ENCODE assay signal across 1 cellular context in the genomic region with DNA sequence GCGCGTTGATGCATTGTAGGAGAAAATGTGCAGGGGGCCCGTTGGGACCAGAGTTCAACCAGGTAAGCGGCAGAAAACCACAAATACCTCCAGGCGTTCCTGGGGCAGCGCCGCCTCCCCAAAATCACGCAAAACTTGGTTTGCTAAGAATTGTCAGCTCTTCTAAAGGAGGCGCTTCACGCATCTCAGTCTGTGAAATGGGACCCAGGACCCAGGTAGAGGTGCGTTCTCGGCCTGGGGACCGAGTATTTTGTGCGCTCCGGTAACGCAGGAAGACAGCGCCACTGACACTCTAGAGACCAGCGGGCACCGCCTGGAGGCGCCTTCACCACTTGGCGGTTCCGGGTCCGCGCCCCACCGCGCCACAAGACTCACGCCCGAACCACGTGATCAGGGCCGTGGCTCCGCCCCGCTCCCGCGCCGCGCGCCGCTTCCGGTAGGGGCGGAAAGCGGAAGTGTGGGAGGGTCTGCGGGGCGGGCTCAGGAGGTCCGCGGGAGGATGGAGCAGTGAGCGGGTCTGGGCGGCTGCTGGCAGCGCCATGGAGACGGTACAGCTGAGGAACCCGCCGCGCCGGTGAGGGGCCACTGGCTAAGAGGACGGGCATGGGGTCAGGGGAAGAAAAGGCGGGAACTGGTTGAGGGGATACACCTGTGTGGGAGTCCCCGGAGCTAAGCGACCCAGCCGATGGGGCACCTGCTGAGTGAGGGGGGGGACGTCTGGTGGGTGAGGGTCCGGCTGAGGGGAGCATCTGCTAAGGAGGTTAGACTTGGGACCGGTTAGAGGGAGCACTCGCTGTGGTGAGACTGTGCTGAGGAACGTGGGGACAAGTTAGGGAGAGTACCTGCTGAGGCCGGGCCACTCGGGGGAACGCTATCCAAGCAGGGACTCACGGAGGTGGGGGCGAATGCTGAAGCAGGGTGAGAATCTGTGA.
TF ChIP-seq lines count a peak whose summit lies in the region.

TSS of gene STK4 (plus strand) at position 483 of the 932 bp plus-strand sequence. CDS start at position 540, 57 bp downstream.

TF ChIP-seq in HepG2, 621 proteins besides CTCF, POLR2A, EP300 and RAD21 (continued from another document and continues in another):
- TF ChIP-seq MXD3 (CRISPR knock-in tag; IDR thresholded peaks at IDR 0.05) = peak; percentile 98
- TF ChIP-seq ZNF512B (CRISPR knock-in tag; IDR thresholded peaks at IDR 0.05; ENCODE audit: borderline replicate concordance) = 0 out of 2 replicates have a peak, but pooled peaks have one; percentile 58
- peak; percentile 77; the same call in 1 of the 2 replicates for TF ChIP-seq GZF1 (CRISPR knock-in tag; IDR thresholded peaks at IDR 0.05)
- TF ChIP-seq POGZ (CRISPR knock-in tag; IDR thresholded peaks at IDR 0.05) = peak; percentile 99
- peak; percentile 80 for TF ChIP-seq GATA4 (IDR thresholded peaks at IDR 0.05; ENCODE audit: borderline replicate concordance, low read depth)
- TF ChIP-seq PAWR (CRISPR knock-in tag; IDR thresholded peaks at IDR 0.05; ENCODE audit: borderline replicate concordance) = peak; percentile 19; the same call in 1 of the 2 replicates
- TF ChIP-seq, protein P1, sequence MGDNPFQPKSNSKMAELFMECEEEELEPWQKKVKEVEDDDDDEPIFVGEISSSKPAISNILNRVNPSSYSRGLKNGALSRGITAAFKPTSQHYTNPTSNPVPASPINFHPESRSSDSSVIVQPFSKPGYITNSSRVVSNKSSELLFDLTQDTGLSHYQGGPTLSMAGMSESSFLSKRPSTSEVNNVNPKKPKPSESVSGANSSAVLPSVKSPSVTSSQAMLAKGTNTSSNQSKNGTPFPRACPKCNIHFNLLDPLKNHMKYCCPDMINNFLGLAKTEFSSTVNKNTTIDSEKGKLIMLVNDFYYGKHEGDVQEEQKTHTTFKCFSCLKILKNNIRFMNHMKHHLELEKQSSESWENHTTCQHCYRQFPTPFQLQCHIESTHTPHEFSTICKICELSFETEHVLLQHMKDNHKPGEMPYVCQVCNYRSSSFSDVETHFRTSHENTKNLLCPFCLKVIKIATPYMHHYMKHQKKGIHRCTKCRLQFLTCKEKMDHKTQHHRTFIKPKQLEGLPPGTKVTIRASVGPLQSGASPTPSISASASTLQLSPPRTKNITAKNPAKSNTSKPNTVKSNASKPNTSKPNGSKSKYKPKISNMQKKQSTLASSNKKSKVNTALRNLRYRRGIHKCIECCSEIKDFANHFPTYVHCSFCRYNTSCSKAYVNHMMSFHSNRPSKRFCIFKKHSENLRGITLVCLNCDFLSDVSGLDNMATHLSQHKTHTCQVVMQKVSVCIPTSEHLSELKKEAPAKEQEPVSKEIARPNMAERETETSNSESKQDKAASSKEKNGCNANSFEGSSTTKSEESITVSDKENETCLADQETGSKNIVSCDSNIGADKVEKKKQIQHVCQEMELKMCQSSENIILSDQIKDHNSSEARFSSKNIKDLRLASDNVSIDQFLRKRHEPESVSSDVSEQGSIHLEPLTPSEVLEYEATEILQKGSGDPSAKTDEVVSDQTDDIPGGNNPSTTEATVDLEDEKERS (CRISPR knock-in tag; IDR thresholded peaks at IDR 0.05) = peak; percentile 84
- TF ChIP-seq, protein P2, sequence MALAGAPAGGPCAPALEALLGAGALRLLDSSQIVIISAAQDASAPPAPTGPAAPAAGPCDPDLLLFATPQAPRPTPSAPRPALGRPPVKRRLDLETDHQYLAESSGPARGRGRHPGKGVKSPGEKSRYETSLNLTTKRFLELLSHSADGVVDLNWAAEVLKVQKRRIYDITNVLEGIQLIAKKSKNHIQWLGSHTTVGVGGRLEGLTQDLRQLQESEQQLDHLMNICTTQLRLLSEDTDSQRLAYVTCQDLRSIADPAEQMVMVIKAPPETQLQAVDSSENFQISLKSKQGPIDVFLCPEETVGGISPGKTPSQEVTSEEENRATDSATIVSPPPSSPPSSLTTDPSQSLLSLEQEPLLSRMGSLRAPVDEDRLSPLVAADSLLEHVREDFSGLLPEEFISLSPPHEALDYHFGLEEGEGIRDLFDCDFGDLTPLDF (CRISPR knock-in tag; IDR thresholded peaks at IDR 0.05) = peak; percentile 98
- TF ChIP-seq, protein P3, sequence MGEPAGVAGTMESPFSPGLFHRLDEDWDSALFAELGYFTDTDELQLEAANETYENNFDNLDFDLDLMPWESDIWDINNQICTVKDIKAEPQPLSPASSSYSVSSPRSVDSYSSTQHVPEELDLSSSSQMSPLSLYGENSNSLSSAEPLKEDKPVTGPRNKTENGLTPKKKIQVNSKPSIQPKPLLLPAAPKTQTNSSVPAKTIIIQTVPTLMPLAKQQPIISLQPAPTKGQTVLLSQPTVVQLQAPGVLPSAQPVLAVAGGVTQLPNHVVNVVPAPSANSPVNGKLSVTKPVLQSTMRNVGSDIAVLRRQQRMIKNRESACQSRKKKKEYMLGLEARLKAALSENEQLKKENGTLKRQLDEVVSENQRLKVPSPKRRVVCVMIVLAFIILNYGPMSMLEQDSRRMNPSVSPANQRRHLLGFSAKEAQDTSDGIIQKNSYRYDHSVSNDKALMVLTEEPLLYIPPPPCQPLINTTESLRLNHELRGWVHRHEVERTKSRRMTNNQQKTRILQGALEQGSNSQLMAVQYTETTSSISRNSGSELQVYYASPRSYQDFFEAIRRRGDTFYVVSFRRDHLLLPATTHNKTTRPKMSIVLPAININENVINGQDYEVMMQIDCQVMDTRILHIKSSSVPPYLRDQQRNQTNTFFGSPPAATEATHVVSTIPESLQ (CRISPR knock-in tag; conservative IDR thresholded peaks at IDR 0.05) = no peak; the same call in 1 of the 2 replicates
- peak; percentile 96 for TF ChIP-seq ZFP36L1 (CRISPR knock-in tag; IDR thresholded peaks at IDR 0.05)
- peak; percentile 50; the same call in 1 of the 2 replicates for TF ChIP-seq GFI1 (CRISPR knock-in tag; IDR thresholded peaks at IDR 0.05; ENCODE audit: borderline replicate concordance)
- peak; percentile 84 for TF ChIP-seq ZNF263 (CRISPR knock-in tag; IDR thresholded peaks at IDR 0.05)
- peak; percentile 74 for TF ChIP-seq ZFP1 (CRISPR knock-in tag; IDR thresholded peaks at IDR 0.05)
- peak in 1 of 2 experiments; percentile 74; a peak in 2 of 4 replicates for TF ChIP-seq ATF4 (CRISPR knock-in tag; IDR thresholded peaks at IDR 0.05)
- TF ChIP-seq ZNF530 (CRISPR knock-in tag; IDR thresholded peaks at IDR 0.05; ENCODE audit: low read depth) = no peak
- peak; percentile 90 for TF ChIP-seq ATF2 (CRISPR knock-in tag; IDR thresholded peaks at IDR 0.05)
- TF ChIP-seq, protein P4, sequence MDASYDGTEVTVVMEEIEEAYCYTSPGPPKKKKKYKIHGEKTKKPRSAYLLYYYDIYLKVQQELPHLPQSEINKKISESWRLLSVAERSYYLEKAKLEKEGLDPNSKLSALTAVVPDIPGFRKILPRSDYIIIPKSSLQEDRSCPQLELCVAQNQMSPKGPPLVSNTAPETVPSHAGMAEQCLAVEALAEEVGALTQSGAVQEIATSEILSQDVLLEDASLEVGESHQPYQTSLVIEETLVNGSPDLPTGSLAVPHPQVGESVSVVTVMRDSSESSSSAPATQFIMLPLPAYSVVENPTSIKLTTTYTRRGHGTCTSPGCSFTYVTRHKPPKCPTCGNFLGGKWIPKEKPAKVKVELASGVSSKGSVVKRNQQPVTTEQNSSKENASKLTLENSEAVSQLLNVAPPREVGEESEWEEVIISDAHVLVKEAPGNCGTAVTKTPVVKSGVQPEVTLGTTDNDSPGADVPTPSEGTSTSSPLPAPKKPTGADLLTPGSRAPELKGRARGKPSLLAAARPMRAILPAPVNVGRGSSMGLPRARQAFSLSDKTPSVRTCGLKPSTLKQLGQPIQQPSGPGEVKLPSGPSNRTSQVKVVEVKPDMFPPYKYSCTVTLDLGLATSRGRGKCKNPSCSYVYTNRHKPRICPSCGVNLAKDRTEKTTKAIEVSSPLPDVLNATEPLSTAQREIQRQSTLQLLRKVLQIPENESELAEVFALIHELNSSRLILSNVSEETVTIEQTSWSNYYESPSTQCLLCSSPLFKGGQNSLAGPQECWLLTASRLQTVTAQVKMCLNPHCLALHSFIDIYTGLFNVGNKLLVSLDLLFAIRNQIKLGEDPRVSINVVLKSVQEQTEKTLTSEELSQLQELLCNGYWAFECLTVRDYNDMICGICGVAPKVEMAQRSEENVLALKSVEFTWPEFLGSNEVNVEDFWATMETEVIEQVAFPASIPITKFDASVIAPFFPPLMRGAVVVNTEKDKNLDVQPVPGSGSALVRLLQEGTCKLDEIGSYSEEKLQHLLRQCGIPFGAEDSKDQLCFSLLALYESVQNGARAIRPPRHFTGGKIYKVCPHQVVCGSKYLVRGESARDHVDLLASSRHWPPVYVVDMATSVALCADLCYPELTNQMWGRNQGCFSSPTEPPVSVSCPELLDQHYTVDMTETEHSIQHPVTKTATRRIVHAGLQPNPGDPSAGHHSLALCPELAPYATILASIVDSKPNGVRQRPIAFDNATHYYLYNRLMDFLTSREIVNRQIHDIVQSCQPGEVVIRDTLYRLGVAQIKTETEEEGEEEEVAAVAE (CRISPR knock-in tag; IDR thresholded peaks at IDR 0.05; ENCODE audit: borderline replicate concordance) = peak; percentile 71
- peak; percentile 20; the same call in 1 of the 2 replicates for TF ChIP-seq ZBTB44 (CRISPR knock-in tag; IDR thresholded peaks at IDR 0.05)
- TF ChIP-seq, protein P5, sequence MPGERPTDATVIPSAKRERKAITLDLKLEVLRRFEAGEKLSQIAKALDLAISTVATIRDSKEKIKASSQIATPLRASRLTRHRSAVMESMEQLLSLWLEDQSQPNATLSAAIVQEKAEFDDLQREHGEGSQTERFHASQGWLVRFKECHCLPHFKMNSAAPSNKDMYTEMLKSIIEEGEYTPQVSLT (CRISPR knock-in tag; IDR thresholded peaks at IDR 0.05; ENCODE audit: borderline replicate concordance, low read depth) = no peak
- peak; percentile 69 for TF ChIP-seq RBM22 (optimal IDR thresholded peaks at IDR 0.05; ENCODE audit: low read length)
- TF ChIP-seq, protein P6, sequence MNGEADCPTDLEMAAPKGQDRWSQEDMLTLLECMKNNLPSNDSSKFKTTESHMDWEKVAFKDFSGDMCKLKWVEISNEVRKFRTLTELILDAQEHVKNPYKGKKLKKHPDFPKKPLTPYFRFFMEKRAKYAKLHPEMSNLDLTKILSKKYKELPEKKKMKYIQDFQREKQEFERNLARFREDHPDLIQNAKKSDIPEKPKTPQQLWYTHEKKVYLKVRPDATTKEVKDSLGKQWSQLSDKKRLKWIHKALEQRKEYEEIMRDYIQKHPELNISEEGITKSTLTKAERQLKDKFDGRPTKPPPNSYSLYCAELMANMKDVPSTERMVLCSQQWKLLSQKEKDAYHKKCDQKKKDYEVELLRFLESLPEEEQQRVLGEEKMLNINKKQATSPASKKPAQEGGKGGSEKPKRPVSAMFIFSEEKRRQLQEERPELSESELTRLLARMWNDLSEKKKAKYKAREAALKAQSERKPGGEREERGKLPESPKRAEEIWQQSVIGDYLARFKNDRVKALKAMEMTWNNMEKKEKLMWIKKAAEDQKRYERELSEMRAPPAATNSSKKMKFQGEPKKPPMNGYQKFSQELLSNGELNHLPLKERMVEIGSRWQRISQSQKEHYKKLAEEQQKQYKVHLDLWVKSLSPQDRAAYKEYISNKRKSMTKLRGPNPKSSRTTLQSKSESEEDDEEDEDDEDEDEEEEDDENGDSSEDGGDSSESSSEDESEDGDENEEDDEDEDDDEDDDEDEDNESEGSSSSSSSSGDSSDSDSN (CRISPR knock-in tag; IDR thresholded peaks at IDR 0.05) = peak; percentile 86
- peak; percentile 98; the same call in 1 of the 2 replicates for TF ChIP-seq ZNF333 (CRISPR knock-in tag; IDR thresholded peaks at IDR 0.05; ENCODE audit: borderline replicate concordance)
